ENCODE assay signal across 28 cellular contexts in the genomic region with DNA sequence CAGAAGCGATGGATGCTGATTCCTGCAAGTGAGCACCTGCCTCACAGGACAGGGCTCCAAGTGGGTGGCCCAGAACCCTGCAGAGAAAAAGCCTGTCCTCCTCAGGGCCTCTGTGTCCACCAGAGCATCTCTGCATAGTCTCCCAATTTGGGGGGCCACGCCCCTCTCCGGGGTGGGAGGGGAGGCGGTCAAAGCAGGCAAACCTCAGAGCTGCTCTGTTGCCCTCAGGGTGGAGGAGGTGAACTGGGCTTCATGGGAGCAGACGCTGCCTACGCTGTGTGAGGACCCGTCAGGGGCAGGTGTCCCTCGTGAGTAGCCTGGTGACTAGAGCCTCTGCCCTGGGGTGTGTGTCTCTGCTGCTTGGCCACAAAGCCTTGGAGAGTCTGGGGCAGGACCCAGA. TPM values are rescaled to one million over a fixed set of nuclear protein-coding genes. Genes with fewer than 3 reads are reported as not detected.
A peak's percentile ranks its signal among the peaks of the same experiment; 100 is the strongest.
DNase-seq lines count a peak whose midpoint lies in the region; ATAC-seq, FAIRE-seq and TF ChIP-seq lines count a peak whose summit lies in the region.
"Had no signal": no experiment of that assay in that cellular context is flagged by ENCODE, and none has a peak within 500 bp of the region (broad histone marks: within the 10 kb centered on the region; RNA-seq: fewer than 3 reads in every experiment).

No MANE protein-coding gene starts in this region.

- TF ChIP-seq POLR2A in GM12878 (IDR thresholded peaks at IDR 0.05; ENCODE audit: low read depth, low read length): peak; percentile 41

- no peak overlapping the region for H3K4me3 Mint-ChIP-seq in H9

- no peak overlapping the region for H2BK15ac ChIP-seq in H9 (ENCODE audit: low read depth, low read length)
- peak overlapping the region; percentile 95 for H2BK15ac ChIP-seq in neuronal stem cell (ENCODE audit: low read length)

- H2BK20ac ChIP-seq in H9 (ENCODE audit: low read depth, low read length, poor library complexity, severe bottlenecking): no peak overlapping the region

- no peak overlapping the region for H3K4me3 ChIP-seq in GM12878
- no peak overlapping the region for H3K4me3 ChIP-seq in neuronal stem cell (ENCODE audit: low read length in 2 of 2)
- H3K4me3 ChIP-seq: body of pancreas, esophagus muscularis mucosa, hepatocyte had no signal

- BruUV-seq in GM12878 (replicated peaks; lab: Mats Ljungman, UMichigan): no TSS peak

- H3K14ac ChIP-seq in H9 (ENCODE audit: insufficient read depth, low read length) (no peak overlapping the region), neuronal stem cell (ENCODE audit: low read length) (no peak overlapping the region)

- H4K8ac ChIP-seq in H9 (replicated peaks; ENCODE audit: insufficient read length, low read depth, low read length) (no peak overlapping the region), neuronal stem cell (ENCODE audit: low read depth, low read length) (no peak overlapping the region)

- peaks cover 5% of the 10 kb centered on the region for H3K23me2 ChIP-seq in H9 (ENCODE audit: insufficient read length, low read depth, low read length, poor library complexity, severe bottlenecking)

- no peak overlapping the region for H4K5ac ChIP-seq in H9 (ENCODE audit: insufficient read length, low read depth, low read length)

- H3K4me1 Mint-ChIP-seq in H9: peaks cover 23 to 35% of the 10 kb centered on the region in 2 experiments

- H3K79me1 ChIP-seq in H9 (ENCODE audit: insufficient read depth, low read depth, low read length, poor library complexity, severe bottlenecking) (peaks cover 4% of the 10 kb centered on the region), neuronal stem cell (ENCODE audit: low read depth, low read length) (peaks cover 2% of the 10 kb centered on the region)

- H3K56ac ChIP-seq in H9 (ENCODE audit: insufficient read length, low read depth, low read length): no peak overlapping the region

- no peak overlapping the region for H2BK120ac ChIP-seq in H9 (ENCODE audit: low read depth, low read length, poor library complexity, severe bottlenecking)
- H2BK120ac ChIP-seq in neuronal stem cell (ENCODE audit: low read depth, low read length): no peak overlapping the region

- H3K27ac ChIP-seq in H9 (ENCODE audit: insufficient read length, low read depth, low read length) (no peak overlapping the region), GM12878 (ENCODE audit: control insufficient read depth, insufficient read depth) (no peak overlapping the region), neuronal stem cell (replicated peaks; ENCODE audit: low read length) (no peak overlapping the region)
- H3K27ac ChIP-seq: 22Rv1, body of pancreas, esophagus muscularis mucosa, hepatocyte, neutrophil had no signal

- H3K18ac ChIP-seq in H9 (ENCODE audit: insufficient read length, low read depth, low read length) (no peak overlapping the region), neuronal stem cell (ENCODE audit: low read length) (peak overlapping the region; percentile 48)

- H3K4me1 ChIP-seq in H9 (ENCODE audit: insufficient read depth, low read length) (no peaks in the 10 kb centered on the region), GM12878 (ENCODE audit: control insufficient read depth, insufficient read depth, low read length) (peaks cover 8% of the 10 kb centered on the region), neuronal stem cell (ENCODE audit: control insufficient read depth in 2 of 2, insufficient read depth in 1 of 2, low read depth in 1 of 2, low read length in 2 of 2) (peaks cover 6 to 9% of the 10 kb centered on the region in 2 donors)

- H3K4me2 ChIP-seq in H9 (ENCODE audit: insufficient read depth, insufficient read length, low read length) (no peak overlapping the region), GM12878 (ENCODE audit: control insufficient read depth, insufficient read depth) (no peak overlapping the region), neuronal stem cell (ENCODE audit: insufficient read depth, low read length, poor library complexity, severe bottlenecking) (no peak overlapping the region)
- H3K4me2 ChIP-seq: hepatocyte had no signal

- SMC1A ChIA-PET in GM12878 (lab: Charles Lee; ENCODE audit: uncharacterized antibody, unreplicated experiment): no interaction called here

- H2AK5ac ChIP-seq in H9 (ENCODE audit: insufficient read length, low read length) (no peak overlapping the region), neuronal stem cell (ENCODE audit: low read depth, low read length) (peak overlapping the region; percentile 92)

- H3K23ac ChIP-seq in H9 (ENCODE audit: insufficient read length, low read depth, low read length): no peak overlapping the region
- no peak overlapping the region for H3K23ac ChIP-seq in neuronal stem cell (ENCODE audit: low read depth, low read length, poor library complexity)

- peaks cover 2% of the 10 kb centered on the region for H3K27me3 Mint-ChIP-seq in H9 (ENCODE audit: low read depth)

- no peaks in the 10 kb centered on the region for H3K9me3 ChIP-seq in H9 (ENCODE audit: control insufficient read depth, low read depth, low read length)
- H3K9me3 ChIP-seq in GM12878 (replicated peaks; ENCODE audit: control insufficient read depth, insufficient read depth, low read length): no peaks in the 10 kb centered on the region
- no peaks in the 10 kb centered on the region for H3K9me3 ChIP-seq in neuronal stem cell (replicated peaks in 1 of 2; ENCODE audit: control insufficient read depth in 2 of 2, insufficient read depth in 1 of 2, low read depth in 1 of 2, low read length in 2 of 2)
- H3K9me3 ChIP-seq: body of pancreas, esophagus muscularis mucosa, neutrophil had no signal

- WGBS in H9 (ENCODE audit: extremely low coverage, insufficient read length, low lambda C conversion rate): no CpG with 5 or more reads among the region's 8 CpGs
- WGBS in GM12878 (ENCODE audit: insufficient coverage, insufficient replicate concordance, low lambda C conversion rate, missing lambda C conversion rate): 68% methylated on average over 8 of the region's 8 CpGs
- WGBS in neuronal stem cell (ENCODE audit: extremely low coverage in 2 of 2, insufficient read length in 2 of 2, insufficient replicate concordance in 1 of 2), 2 donors: no CpG with 5 or more reads among the region's 8 CpGs

- H3K4ac ChIP-seq in H9 (ENCODE audit: low read depth, low read length): no peak overlapping the region
- no peak overlapping the region for H3K4ac ChIP-seq in neuronal stem cell (ENCODE audit: low read length)

- no peak overlapping the region for H4K91ac ChIP-seq in H9 (ENCODE audit: insufficient read length, low read depth, low read length)
- no peak overlapping the region for H4K91ac ChIP-seq in neuronal stem cell (ENCODE audit: low read depth, low read length, poor library complexity)

- H3K36me3 ChIP-seq in GM12878 (ENCODE audit: control insufficient read depth in 2 of 2, insufficient read depth in 2 of 2, low read length in 1 of 2): peaks cover 0 to 5% of the 10 kb centered on the region in 2 experiments; a peak in 2 of 4 replicates
- H3K36me3 ChIP-seq in neuronal stem cell (replicated peaks in 1 of 2; ENCODE audit: control insufficient read depth in 2 of 2, insufficient read depth in 2 of 2, low read length in 2 of 2): peaks cover 0 to 2% of the 10 kb centered on the region in 2 donors

- no peak overlapping the region for H3T11ph ChIP-seq in H9 (ENCODE audit: low read length)

- H3K79me2 ChIP-seq in H9 (ENCODE audit: insufficient read depth, low read length): peaks cover 3% of the 10 kb centered on the region; the same call in 1 of the 2 replicates
- H3K79me2 ChIP-seq in GM12878 (ENCODE audit: control insufficient read depth, insufficient read depth, low read length): peaks cover 9% of the 10 kb centered on the region

- RAD21 ChIA-PET in GM12878 (lab: Charles Lee; ENCODE audit: unreplicated experiment): no interaction called here

- H3K36me3 Mint-ChIP-seq in H9 (ENCODE audit: insufficient read depth in 1 of 3, low read depth in 3 of 3): peaks cover 7 to 10% (median 9%) of the 10 kb centered on the region in 3 experiments

- H2BK12ac ChIP-seq in H9 (ENCODE audit: insufficient read length, low read depth, low read length) (no peak overlapping the region), neuronal stem cell (ENCODE audit: low read length) (peak overlapping the region; percentile 43)

- peak overlapping the region in 1 of 3 experiments; percentile 31; a peak in 1 of 7 replicates for H3K27ac Mint-ChIP-seq in H9

- no peak for TF ChIP-seq RAD21 in GM12878 (IDR thresholded peaks at IDR 0.05; ENCODE audit: insufficient read depth, low read depth, low read length)

- H3K27me3 ChIP-seq in H9 (ENCODE audit: insufficient read depth, low read length) (no peaks in the 10 kb centered on the region), GM12878 (replicated peaks in 1 of 2; ENCODE audit: control insufficient read depth in 2 of 2, insufficient read depth in 2 of 2, low read length in 1 of 2) (no peaks in the 10 kb centered on the region), neuronal stem cell (ENCODE audit: control insufficient read depth in 3 of 3, insufficient read depth in 3 of 3, low read depth in 1 of 3, low read length in 3 of 3) (peaks cover 0 to 4% (median 0%) of the 10 kb centered on the region in 3 experiments)
- H3K27me3 ChIP-seq: body of pancreas, esophagus muscularis mucosa, hepatocyte, neutrophil had no signal

- TF ChIP-seq CTCF in H9 (conservative IDR thresholded peaks at IDR 0.05) (no peak), GM12878 (IDR thresholded peaks at IDR 0.05 in 2 of 3, conservative IDR thresholded peaks at IDR 0.05 in 1 of 3; ENCODE audit: control insufficient read depth in 2 of 3, extremely low read depth in 1 of 3, insufficient read depth in 1 of 3, low read depth in 3 of 3, low read length in 3 of 3) (no peak)

- POLR2A ChIA-PET in GM12878 (lab: Charles Lee): no interaction called here

- CTCF ChIA-PET in GM12878 (lab: Yijun Ruan, JAX): no interaction called here

- H3K9ac ChIP-seq in H9 (ENCODE audit: extremely low read depth, insufficient read length, low read length): no peak overlapping the region
- H3K9ac ChIP-seq in GM12878 (ENCODE audit: control insufficient read depth, insufficient read depth, low read length): no peak overlapping the region
- H3K9ac ChIP-seq in neuronal stem cell (ENCODE audit: low read depth, low read length, poor library complexity): peak overlapping the region; percentile 73

- no peak overlapping the region for H2BK5ac ChIP-seq in H9 (ENCODE audit: insufficient read length, low read length)
- peak overlapping the region; percentile 78 for H2BK5ac ChIP-seq in neuronal stem cell (ENCODE audit: low read length)

- no peak overlapping the region for H2AFZ ChIP-seq in H9 (ENCODE audit: low read length)
- no peak overlapping the region for H2AFZ ChIP-seq in GM12878 (ENCODE audit: control insufficient read depth, low read depth, low read length)
- peak overlapping the region; percentile 56 for H2AFZ ChIP-seq in neuronal stem cell (ENCODE audit: low read length)
- H2AFZ ChIP-seq: hepatocyte had no signal

- FAIRE-seq in GM12878 (lab: Jason Lieb, UNC): no peak
- FAIRE-seq: frontal cortex, H54, keratinocyte had no signal

- ATAC-seq in GM12878 (no peak), HG03039 (IDR thresholded peaks at IDR 0.05; ENCODE audit: unreplicated experiment) (no peak)
- ATAC-seq: body of pancreas had no signal

- DNase-seq in NCI-H146 (lab: John Stamatoyannopoulos, UW) (peak; percentile 43), NCI-H146 treated with DMSO at 0.1 percent for 48 hours (lab: John Stamatoyannopoulos, UW; ENCODE audit: unreplicated experiment) (no peak), H9 (peak; percentile 60), GM12878 (ENCODE audit: low read depth, low spot score) (no peak), neuronal stem cell (ENCODE audit: low spot score) (no peak), C1 segment of cervical spinal cord (lab: John Stamatoyannopoulos, UW) (no peak), LoVo (ENCODE audit: low spot score) (no peak)
- DNase-seq: activated CD4-positive, alpha-beta T cell treated with anti-CD3 and anti-CD28 coated beads for 4 hours; activated effector memory CD4-positive, alpha-beta T cell treated with Interleukin-2 at 50 U/mL for 16 hours; body of pancreas; DMS79; effector CD8-positive, alpha-beta T cell; KG1; MV-4-11; NCI-H187; NCI-H748 treated with DMSO at 0.1 percent for 48 hours; Right ventricle myocardium superior; stimulated activated CD4-positive, alpha-beta T cell treated with anti-CD3 and anti-CD28 coated beads, Interleukin-1b, Interleukin-23, amount 100 ng/mL, for 48 hours; T-helper 1 cell had no signal

- in situ Hi-C loops in GM12878 (cut with MboI): no loop called here

- H3K9me3 Mint-ChIP-seq in H9: peaks cover 0 to 2% of the 10 kb centered on the region in 2 experiments; a peak in 1 of 5 replicates

- H4K20me1 ChIP-seq in H9 (ENCODE audit: control insufficient read depth, insufficient read depth, insufficient read length): no peaks in the 10 kb centered on the region
- no peaks in the 10 kb centered on the region for H4K20me1 ChIP-seq in GM12878 (ENCODE audit: control insufficient read depth, insufficient read depth)

- TF ChIP-seq EP300 in GM12878 (IDR thresholded peaks at IDR 0.05; ENCODE audit: borderline replicate concordance in 1 of 2, control insufficient read depth in 1 of 2, low read depth in 2 of 2, low read length in 2 of 2): no peak

- intact Hi-C loops in GM12878 (cut with micrococcal nuclease; ENCODE audit: unreplicated experiment): loop anchor here (5.0 kb wide), 1 partner anchor 147 kb away; no protein-coding TSS in a partner anchor

RNA-seq across cellular contexts. Expression of gene TRPV2, which starts 19.3 kb away (rescaled TPM):
- total RNA-seq in H9 (2021) (1.0 and 1.1 TPM in 2 replicates), GM12878 (2014; rRNA removed) (59.4 and 61.3 TPM in 2 replicates), GM12878 (2014; rRNA removed; fragmentation: Illumina TruSeq; extraction: Trizol) (25.6 and 29.7 TPM in 2 replicates), GM12878 (2021) (87.4 and 93.7 TPM in 2 replicates)
- total RNA-seq in GM12878 (2013; cell fraction: nucleolus; rRNA removed): 149 and 160 TPM in 2 replicates
- polyA plus RNA-seq in GM12878 (2011; ENCODE audit: low read depth): 30.3 TPM
- polyA plus RNA-seq in GM12878 (2011; rRNA removed) (33.3 and 82.6 TPM in 2 replicates), GM12878 (2014; fragmentation: Illumina TruSeq; extraction: Trizol) (15.4 and 27.3 TPM in 2 replicates), GM12878 (2014; fragmentation: Nextera tagmentation; extraction: Ambion mirVana) (10 to 100 TPM in 1 of 2 experiments, 1 to 10 TPM in 1; 8.9 to 29.2 TPM), GM12878 (2014; rRNA removed) (48.8 and 58.4 TPM in 2 replicates), GM12878 (2016; fragmentation: Nextera tagmentation; extraction: Ambion mirVana) (10 to 100 TPM; 83.6 to 94.4 TPM)
- 82.4 and 108 TPM in 2 replicates for polyA plus RNA-seq in GM12878 (2011; cell fraction: cytosol; rRNA removed)
- polyA plus RNA-seq in GM12878 (2011; cell fraction: nucleus; rRNA removed): 175 and 207 TPM in 2 replicates
- 53.6 and 60.7 TPM in 2 replicates for polyA plus RNA-seq in GM12878 (2012)
- 96.8 and 119 TPM in 2 replicates for polyA minus RNA-seq in GM12878 (2011; rRNA and poly(A)+ RNA removed)
- 62.9 and 70.0 TPM in 2 replicates for polyA minus RNA-seq in GM12878 (2011; cell fraction: cytosol; rRNA and poly(A)+ RNA removed)
- polyA minus RNA-seq in GM12878 (2011; cell fraction: nucleus; rRNA and poly(A)+ RNA removed): 41.5 and 63.6 TPM in 2 replicates
- 0.36 TPM for polyA plus RNA-seq in neuronal stem cell (2013, experiment 1 of 2)
- polyA plus RNA-seq in neuronal stem cell (2013, experiment 2 of 2): 0.30 TPM

RNA-seq across cellular contexts. Expression of gene UBB, which starts 53.8 kb away (rescaled TPM):
- total RNA-seq in H9 (2021): 1,609 and 1,663 TPM in 2 replicates
- 114 and 119 TPM in 2 replicates for total RNA-seq in GM12878 (2013; cell fraction: nucleolus; rRNA removed)
- 2,686 and 2,754 TPM in 2 replicates for total RNA-seq in GM12878 (2014; rRNA removed)
- 1,488 and 1,495 TPM in 2 replicates for total RNA-seq in GM12878 (2014; rRNA removed; fragmentation: Illumina TruSeq; extraction: Trizol)
- 1,455 and 1,463 TPM in 2 replicates for total RNA-seq in GM12878 (2021)
- 1,026 TPM for polyA plus RNA-seq in GM12878 (2011; ENCODE audit: low read depth)
- 608 and 1,133 TPM in 2 replicates for polyA plus RNA-seq in GM12878 (2011; rRNA removed)
- 2,029 and 2,469 TPM in 2 replicates for polyA plus RNA-seq in GM12878 (2011; cell fraction: cytosol; rRNA removed)
- 935 and 994 TPM in 2 replicates for polyA plus RNA-seq in GM12878 (2011; cell fraction: nucleus; rRNA removed)
- 1,643 and 1,891 TPM in 2 replicates for polyA plus RNA-seq in GM12878 (2012)
- polyA plus RNA-seq in GM12878 (2014; fragmentation: Illumina TruSeq; extraction: Trizol): 1,621 and 1,633 TPM in 2 replicates
- polyA plus RNA-seq in GM12878 (2014; fragmentation: Nextera tagmentation; extraction: Ambion mirVana): 1,000 to 10,000 TPM; 4,008 to 4,246 TPM
- 2,006 and 2,356 TPM in 2 replicates for polyA plus RNA-seq in GM12878 (2014; rRNA removed)
- polyA plus RNA-seq in GM12878 (2016; fragmentation: Nextera tagmentation; extraction: Ambion mirVana): 1,000 to 10,000 TPM; 2,193 to 2,309 TPM
- 1,101 and 1,306 TPM in 2 replicates for polyA minus RNA-seq in GM12878 (2011; rRNA and poly(A)+ RNA removed)
- polyA minus RNA-seq in GM12878 (2011; cell fraction: cytosol; rRNA and poly(A)+ RNA removed): 411 and 476 TPM in 2 replicates
- 196 and 307 TPM in 2 replicates for polyA minus RNA-seq in GM12878 (2011; cell fraction: nucleus; rRNA and poly(A)+ RNA removed)
- 3,085 TPM for polyA plus RNA-seq in neuronal stem cell (2013, experiment 1 of 2)
- polyA plus RNA-seq in neuronal stem cell (2013, experiment 2 of 2): 3,088 TPM

RNA-seq across cellular contexts. Expression of gene LRRC75A, which starts 57.3 kb away (rescaled TPM):
- total RNA-seq in H9 (2021): 9.4 and 10.1 TPM in 2 replicates
- 0.15 TPM in 1 of 2 replicates, not detected in the other for total RNA-seq in GM12878 (2013; cell fraction: nucleolus; rRNA removed)
- 0.06 and 0.11 TPM in 2 replicates for total RNA-seq in GM12878 (2014; rRNA removed)
- total RNA-seq in GM12878 (2014; rRNA removed; fragmentation: Illumina TruSeq; extraction: Trizol): not detected in 2 replicates
- total RNA-seq in GM12878 (2021): 0.05 and 0.16 TPM in 2 replicates
- polyA plus RNA-seq in GM12878 (2011; ENCODE audit: low read depth): 1.4 TPM
- 0.07 TPM in 1 of 2 replicates, not detected in the other for polyA plus RNA-seq in GM12878 (2011; rRNA removed)
- polyA plus RNA-seq in GM12878 (2011; cell fraction: cytosol; rRNA removed): 0.04 and 0.18 TPM in 2 replicates
- 0.12 and 0.15 TPM in 2 replicates for polyA plus RNA-seq in GM12878 (2011; cell fraction: nucleus; rRNA removed)
- 0.44 and 0.54 TPM in 2 replicates for polyA plus RNA-seq in GM12878 (2012)
- polyA plus RNA-seq in GM12878 (2014; fragmentation: Illumina TruSeq; extraction: Trizol): 0.01 and 0.13 TPM in 2 replicates
- under 1 TPM; 0.11 to 0.27 TPM for polyA plus RNA-seq in GM12878 (2014; fragmentation: Nextera tagmentation; extraction: Ambion mirVana)
- 0.08 TPM in 1 of 2 replicates, not detected in the other for polyA plus RNA-seq in GM12878 (2014; rRNA removed)
- 1 to 10 TPM; 1.0 to 1.3 TPM for polyA plus RNA-seq in GM12878 (2016; fragmentation: Nextera tagmentation; extraction: Ambion mirVana)
- polyA minus RNA-seq in GM12878 (2011; rRNA and poly(A)+ RNA removed): 0.31 TPM in 1 of 2 replicates, not detected in the other
- not detected in 2 replicates for polyA minus RNA-seq in GM12878 (2011; cell fraction: cytosol; rRNA and poly(A)+ RNA removed)
- 0.12 and 0.19 TPM in 2 replicates for polyA minus RNA-seq in GM12878 (2011; cell fraction: nucleus; rRNA and poly(A)+ RNA removed)
- 2.7 TPM for polyA plus RNA-seq in neuronal stem cell (2013, experiment 1 of 2)
- 2.6 TPM for polyA plus RNA-seq in neuronal stem cell (2013, experiment 2 of 2)
- total RNA-seq: OCI-LY7 had no signal
- polyA plus RNA-seq: keratinocyte had no signal

Comparison
In these comparisons a context has a peak if more than half of its experiments do, and no peak if none do; other contexts are left out.
1. DNase-seq: peak in NCI-H146 (single experiment) and H9 (single experiment); none in NCI-H146 treated with DMSO at 0.1 percent for 48 hours (single experiment), GM12878 (single experiment), neuronal stem cell (single experiment), C1 segment of cervical spinal cord (0 of 14) and LoVo (single experiment).
2. RNA of gene TRPV2, which starts 19.3 kb away (total RNA-seq): 25.6 to 160 TPM in GM12878; 1.0 to 1.1 TPM in H9; every median in the first group is over 10 times any median in the second.